ENCODE assay signal across 1 cellular context in genomic region chr2:30230855-30231725, GRCh38.
TF ChIP-seq lines count a peak whose summit lies in the region.

LBH (plus strand) TSS chr2:30231534; CDS start chr2:30231739, 205 bp downstream.

TF ChIP-seq in K562, 482 proteins besides CTCF, POLR2A, EP300 and RAD21 (continued from another document and continues in another):
- TF ChIP-seq RCOR1 (IDR thresholded peaks at IDR 0.05; ENCODE audit: borderline replicate concordance in 1 of 2, low read depth in 2 of 2, low read length in 2 of 2) = no peak
- TF ChIP-seq FOXP4 (CRISPR knock-in tag; IDR thresholded peaks at IDR 0.05; ENCODE audit: borderline replicate concordance) = no peak
- TF ChIP-seq HDAC3 (IDR thresholded peaks at IDR 0.05; ENCODE audit: borderline replicate concordance, partially characterized antibody) = no peak
- no peak for TF ChIP-seq TCF7 (IDR thresholded peaks at IDR 0.05; ENCODE audit: borderline replicate concordance)
- no peak for TF ChIP-seq POLR2AphosphoS2 (IDR thresholded peaks at IDR 0.05; ENCODE audit: low read length)
- no peak for TF ChIP-seq AFF1 (IDR thresholded peaks at IDR 0.05; ENCODE audit: low read depth in 1 of 2, partially characterized antibody in 2 of 2)
- no peak for TF ChIP-seq HMBOX1 (IDR thresholded peaks at IDR 0.05)
- TF ChIP-seq ATF7 (IDR thresholded peaks at IDR 0.05) = peak; percentile 93
- TF ChIP-seq KAT7 (CRISPR knock-in tag; IDR thresholded peaks at IDR 0.05; ENCODE audit: borderline replicate concordance) = no peak; the same call in 1 of the 2 replicates
- no peak for TF ChIP-seq ZKSCAN8 (CRISPR knock-in tag; IDR thresholded peaks at IDR 0.05)
- TF ChIP-seq ASH1L (IDR thresholded peaks at IDR 0.05; ENCODE audit: borderline replicate concordance, low read depth, partially characterized antibody) = no peak
- no peak for TF ChIP-seq ZNF518B (CRISPR knock-in tag; IDR thresholded peaks at IDR 0.05)
- no peak for TF ChIP-seq ZBTB5 (IDR thresholded peaks at IDR 0.05)
- TF ChIP-seq ELF2 (CRISPR knock-in tag; IDR thresholded peaks at IDR 0.05) = no peak
- TF ChIP-seq SMC3 (conservative IDR thresholded peaks at IDR 0.05; ENCODE audit: insufficient read depth, low read depth, low read length) = no peak
- TF ChIP-seq ZBTB8A (IDR thresholded peaks at IDR 0.05; ENCODE audit: partially characterized antibody) = no peak
- TF ChIP-seq POLR2B (IDR thresholded peaks at IDR 0.05; ENCODE audit: low read depth, partially characterized antibody) = peak; percentile 91
- TF ChIP-seq GABPB1 (CRISPR knock-in tag; IDR thresholded peaks at IDR 0.05) = no peak
- no peak for TF ChIP-seq FUS (optimal IDR thresholded peaks at IDR 0.05; ENCODE audit: low read depth, low read length)
- no peak for TF ChIP-seq U2AF1 (optimal IDR thresholded peaks at IDR 0.05; ENCODE audit: low read depth, low read length)
- TF ChIP-seq ZNF143 (CRISPR knock-in tag; IDR thresholded peaks at IDR 0.05) = no peak
- TF ChIP-seq MTF1 (CRISPR knock-in tag; IDR thresholded peaks at IDR 0.05; ENCODE audit: borderline replicate concordance) = no peak
- TF ChIP-seq BMI1 (IDR thresholded peaks at IDR 0.05; ENCODE audit: low read length) = no peak
- no peak for TF ChIP-seq ZNF277 (CRISPR knock-in tag; IDR thresholded peaks at IDR 0.05; ENCODE audit: borderline replicate concordance)
- TF ChIP-seq ZMIZ1 (IDR thresholded peaks at IDR 0.05; ENCODE audit: low read depth in 2 of 2, low read length in 2 of 2) = peak in 1 of 2 experiments; percentile 74; a peak in 2 of 4 replicates
- TF ChIP-seq ZNF395 (CRISPR knock-in tag; IDR thresholded peaks at IDR 0.05) = no peak
- peak; percentile 98 for TF ChIP-seq RBFOX2 (IDR thresholded peaks at IDR 0.05; ENCODE audit: low read depth, low read length)
- no peak for TF ChIP-seq RBM34 (IDR thresholded peaks at IDR 0.05; ENCODE audit: borderline replicate concordance, insufficient read depth, low read length)
- TF ChIP-seq PKNOX1 (IDR thresholded peaks at IDR 0.05) = no peak
- TF ChIP-seq ZNF408 (CRISPR knock-in tag; IDR thresholded peaks at IDR 0.05; ENCODE audit: low read depth) = no peak
- TF ChIP-seq COPS2 (conservative IDR thresholded peaks at IDR 0.05) = no peak
- no peak for TF ChIP-seq MEIS2 (IDR thresholded peaks at IDR 0.05; ENCODE audit: partially characterized antibody)
- peak; percentile 52 for TF ChIP-seq SAP30 (IDR thresholded peaks at IDR 0.05; ENCODE audit: borderline replicate concordance, insufficient read depth, low read depth, low read length, poor library complexity, severe bottlenecking)
- TF ChIP-seq ZNF133 (CRISPR knock-in tag; IDR thresholded peaks at IDR 0.05) = no peak
- TF ChIP-seq ZBTB9 (CRISPR knock-in tag; IDR thresholded peaks at IDR 0.05) = 0 out of 2 replicates have a peak, but pooled peaks have one; percentile 35
- no peak for TF ChIP-seq ZNF224 (CRISPR knock-in tag; IDR thresholded peaks at IDR 0.05)
